ENCODE assay signal across 8 cellular contexts in the genomic region with DNA sequence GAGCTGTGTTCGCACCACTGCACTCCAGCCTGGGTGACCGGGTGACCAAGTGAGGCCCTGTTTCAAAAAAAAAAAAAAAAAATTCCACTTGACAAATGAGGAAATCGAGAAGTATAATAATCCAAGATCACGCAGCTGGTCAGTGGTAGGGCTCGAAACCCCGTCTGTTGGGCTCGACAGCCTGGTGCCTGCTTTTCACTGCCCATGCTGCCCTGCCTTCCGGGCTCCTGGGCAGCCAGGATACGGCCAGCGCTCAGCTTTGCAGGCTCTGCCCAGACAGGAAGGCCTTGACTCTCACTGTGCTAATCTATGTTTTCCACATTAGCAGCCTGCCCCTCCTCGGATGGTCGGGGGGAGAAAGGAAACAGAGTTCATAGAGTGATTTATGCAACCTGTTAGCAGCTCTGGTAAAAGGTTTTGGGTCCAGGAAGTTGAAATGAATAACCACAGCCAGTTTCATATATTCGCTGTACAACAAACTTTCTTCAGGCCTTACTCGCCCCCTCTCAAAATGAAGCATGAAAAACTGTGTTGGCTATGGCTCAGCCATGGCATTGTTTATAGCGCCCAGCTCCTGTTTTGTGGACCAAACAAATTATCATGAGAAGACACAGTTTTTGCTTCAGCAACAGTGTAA.
DNase-seq lines count a peak whose midpoint lies in the region; ATAC-seq and FAIRE-seq lines count a peak whose summit lies in the region.

No MANE protein-coding gene starts in this region.

- H3K9me3 ChIP-seq in skeletal muscle satellite cell (replicated peaks; ENCODE audit: low read length): no peaks in the 10 kb centered on the region

- intact Hi-C loops in dendritic cell treated with granulocyte-macrophage colony-stimulating factor and Interleukin-4, amounts not matched to agents 40 ng/mL and 50 ng/mL, for 4 days (cut with micrococcal nuclease): loop anchor here (10.0 kb wide), 1 partner anchor 63 kb away; no protein-coding TSS in a partner anchor

- no peak overlapping the region for H3K4ac ChIP-seq in mesendoderm (ENCODE audit: low read depth, low read length)

- no peak overlapping the region for H3K4me3 Mint-ChIP-seq in dendritic cell treated with granulocyte-macrophage colony-stimulating factor and Interleukin-4, amounts not matched to agents 40 ng/mL and 50 ng/mL, for 4 days
- H3K4me3 Mint-ChIP-seq in T-helper 2 cell treated with Interferon-gamma antibody and Interleukin-4, amounts not matched to agents 5 μg/mL and 100 μg/mL, for 36 hours: no peak overlapping the region

- peak overlapping the region; percentile 24 for H3K9ac ChIP-seq in skeletal muscle satellite cell (ENCODE audit: low read depth, low read length)
- H3K9ac ChIP-seq in mesendoderm (ENCODE audit: low read length): no peak overlapping the region

- H3K36me3 ChIP-seq in skeletal muscle satellite cell (ENCODE audit: insufficient read depth, low read length) (no peaks in the 10 kb centered on the region), mesendoderm (ENCODE audit: control insufficient read depth, insufficient read depth, low read length) (no peaks in the 10 kb centered on the region)

- H3K56ac ChIP-seq in mesendoderm (ENCODE audit: low read length): no peak overlapping the region

- H3K4me2 ChIP-seq in skeletal muscle satellite cell (ENCODE audit: low read length): no peak overlapping the region
- H3K4me2 ChIP-seq in mesendoderm (ENCODE audit: low read length): no peak overlapping the region

- no peak overlapping the region for H3K4me3 ChIP-seq in skeletal muscle satellite cell (ENCODE audit: low read length)
- no peak overlapping the region for H3K4me3 ChIP-seq in mesendoderm (ENCODE audit: low read length)

- H2BK15ac ChIP-seq in mesendoderm (replicated peaks; ENCODE audit: low read depth): no peak overlapping the region

- no peak overlapping the region for H3K23ac ChIP-seq in mesendoderm (ENCODE audit: low read length)

- DNase-seq in GM19239 (ENCODE audit: insufficient read length, low spot score) (peak; percentile 61), AML-193 (lab: John Stamatoyannopoulos, UW) (no peak), mesendoderm (no peak)
- no peak for DNase-seq in effector CD4-positive, alpha-beta T cell
- DNase-seq in T-helper 2 cell treated with Interferon-gamma antibody and Interleukin-4, amounts not matched to agents 5 μg/mL and 100 μg/mL, for 36 hours (ENCODE audit: low spot score): no peak

- no peaks in the 10 kb centered on the region for H3K9me3 Mint-ChIP-seq in dendritic cell treated with granulocyte-macrophage colony-stimulating factor and Interleukin-4, amounts not matched to agents 40 ng/mL and 50 ng/mL, for 4 days
- H3K9me3 Mint-ChIP-seq in T-helper 2 cell treated with Interferon-gamma antibody and Interleukin-4, amounts not matched to agents 5 μg/mL and 100 μg/mL, for 36 hours: no peaks in the 10 kb centered on the region

- no peak overlapping the region for H4K5ac ChIP-seq in mesendoderm (ENCODE audit: low read length)

- peaks cover 91% of the 10 kb centered on the region for H3K4me1 Mint-ChIP-seq in dendritic cell treated with granulocyte-macrophage colony-stimulating factor and Interleukin-4, amounts not matched to agents 40 ng/mL and 50 ng/mL, for 4 days (ENCODE audit: low read depth)
- H3K4me1 Mint-ChIP-seq in T-helper 2 cell treated with Interferon-gamma antibody and Interleukin-4, amounts not matched to agents 5 μg/mL and 100 μg/mL, for 36 hours (ENCODE audit: low read depth): peaks cover 26% of the 10 kb centered on the region

- H3K79me1 ChIP-seq in mesendoderm (ENCODE audit: low read length): peaks cover 12% of the 10 kb centered on the region

- H2BK5ac ChIP-seq in mesendoderm (ENCODE audit: low read length): no peak overlapping the region

- H3K27ac ChIP-seq in mesendoderm (ENCODE audit: low read depth, low read length): no peak overlapping the region

- peak; percentile 71 for ATAC-seq in HG03354 (IDR thresholded peaks at IDR 0.05; ENCODE audit: poor library complexity, severe bottlenecking, unreplicated experiment)

- peak overlapping the region; percentile 71 for H3K27ac Mint-ChIP-seq in dendritic cell treated with granulocyte-macrophage colony-stimulating factor and Interleukin-4, amounts not matched to agents 40 ng/mL and 50 ng/mL, for 4 days
- H3K27ac Mint-ChIP-seq in T-helper 2 cell treated with Interferon-gamma antibody and Interleukin-4, amounts not matched to agents 5 μg/mL and 100 μg/mL, for 36 hours: no peak overlapping the region

- H2BK120ac ChIP-seq in mesendoderm (ENCODE audit: low read depth, low read length): no peak overlapping the region

- H3K79me2 ChIP-seq in mesendoderm (ENCODE audit: control insufficient read depth, insufficient read depth, low read length): peaks cover 2% of the 10 kb centered on the region

- no peaks in the 10 kb centered on the region for H3K27me3 ChIP-seq in skeletal muscle satellite cell (ENCODE audit: control insufficient read depth, insufficient read depth, low read length)
- H3K27me3 ChIP-seq in mesendoderm (ENCODE audit: insufficient read depth, low read length, poor library complexity): no peaks in the 10 kb centered on the region

- no peaks in the 10 kb centered on the region for H3K27me3 Mint-ChIP-seq in dendritic cell treated with granulocyte-macrophage colony-stimulating factor and Interleukin-4, amounts not matched to agents 40 ng/mL and 50 ng/mL, for 4 days
- no peaks in the 10 kb centered on the region for H3K27me3 Mint-ChIP-seq in T-helper 2 cell treated with Interferon-gamma antibody and Interleukin-4, amounts not matched to agents 5 μg/mL and 100 μg/mL, for 36 hours (ENCODE audit: low read depth)

- peak; percentile 91 for FAIRE-seq in GM19239 (lab: Jason Lieb, UNC)

- no CpG with 5 or more reads among the region's 15 CpGs for WGBS in mesendoderm (ENCODE audit: extremely low coverage, insufficient coverage, low lambda C conversion rate)

- H3K4me1 ChIP-seq in skeletal muscle satellite cell (ENCODE audit: control insufficient read depth, insufficient read depth, low read length): peaks cover 11% of the 10 kb centered on the region
- no peaks in the 10 kb centered on the region for H3K4me1 ChIP-seq in mesendoderm (ENCODE audit: control insufficient read depth, low read depth, low read length)

- no peak overlapping the region for H3K18ac ChIP-seq in mesendoderm (ENCODE audit: low read length)

- H2AK5ac ChIP-seq in mesendoderm (ENCODE audit: low read length): no peak overlapping the region

- H4K8ac ChIP-seq in mesendoderm (ENCODE audit: low read depth, low read length): no peak overlapping the region

- peaks cover 22% of the 10 kb centered on the region for H3K36me3 Mint-ChIP-seq in dendritic cell treated with granulocyte-macrophage colony-stimulating factor and Interleukin-4, amounts not matched to agents 40 ng/mL and 50 ng/mL, for 4 days (ENCODE audit: low read depth)
- no peaks in the 10 kb centered on the region for H3K36me3 Mint-ChIP-seq in T-helper 2 cell treated with Interferon-gamma antibody and Interleukin-4, amounts not matched to agents 5 μg/mL and 100 μg/mL, for 36 hours (ENCODE audit: low read depth)
